1 cellular context compared by ENCODE assay signal in the genomic region with DNA sequence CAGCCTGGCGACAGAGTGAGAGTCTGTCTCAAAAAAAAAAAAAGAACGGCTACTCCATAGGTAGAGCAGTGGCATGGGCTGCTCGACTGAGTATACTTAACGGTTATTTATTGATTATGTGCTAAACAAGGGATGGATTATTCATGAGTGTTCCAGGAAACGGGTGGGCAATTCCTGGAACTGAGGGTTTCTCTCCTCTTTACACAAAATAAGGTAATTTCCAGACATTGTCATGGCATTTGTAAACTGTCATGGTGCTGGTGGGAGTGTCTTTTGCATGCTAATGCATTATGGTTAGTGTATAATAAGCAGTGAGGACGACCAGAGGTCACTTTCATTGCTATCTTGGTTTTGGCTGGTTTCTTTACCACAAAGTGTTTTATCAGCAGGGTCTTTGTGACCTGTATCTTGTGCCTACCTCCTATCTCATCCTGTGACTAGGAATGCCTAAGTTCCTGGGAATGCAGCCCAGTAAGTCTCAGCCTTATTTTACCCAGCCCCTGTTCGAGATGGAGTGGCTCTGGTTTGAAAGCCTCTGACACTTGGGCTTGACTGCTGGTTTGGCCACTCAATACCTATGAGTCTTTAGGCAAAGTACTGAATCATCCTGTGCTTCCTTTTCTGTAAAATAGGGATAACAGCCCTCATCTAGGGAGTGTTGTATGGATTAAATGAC.
TF ChIP-seq lines count a peak whose summit lies in the region.

No MANE protein-coding gene starts in this region.

TF ChIP-seq in WTC11, 78 proteins besides CTCF, POLR2A, EP300 and RAD21 (continued from another document):
- TF ChIP-seq, protein P1, sequence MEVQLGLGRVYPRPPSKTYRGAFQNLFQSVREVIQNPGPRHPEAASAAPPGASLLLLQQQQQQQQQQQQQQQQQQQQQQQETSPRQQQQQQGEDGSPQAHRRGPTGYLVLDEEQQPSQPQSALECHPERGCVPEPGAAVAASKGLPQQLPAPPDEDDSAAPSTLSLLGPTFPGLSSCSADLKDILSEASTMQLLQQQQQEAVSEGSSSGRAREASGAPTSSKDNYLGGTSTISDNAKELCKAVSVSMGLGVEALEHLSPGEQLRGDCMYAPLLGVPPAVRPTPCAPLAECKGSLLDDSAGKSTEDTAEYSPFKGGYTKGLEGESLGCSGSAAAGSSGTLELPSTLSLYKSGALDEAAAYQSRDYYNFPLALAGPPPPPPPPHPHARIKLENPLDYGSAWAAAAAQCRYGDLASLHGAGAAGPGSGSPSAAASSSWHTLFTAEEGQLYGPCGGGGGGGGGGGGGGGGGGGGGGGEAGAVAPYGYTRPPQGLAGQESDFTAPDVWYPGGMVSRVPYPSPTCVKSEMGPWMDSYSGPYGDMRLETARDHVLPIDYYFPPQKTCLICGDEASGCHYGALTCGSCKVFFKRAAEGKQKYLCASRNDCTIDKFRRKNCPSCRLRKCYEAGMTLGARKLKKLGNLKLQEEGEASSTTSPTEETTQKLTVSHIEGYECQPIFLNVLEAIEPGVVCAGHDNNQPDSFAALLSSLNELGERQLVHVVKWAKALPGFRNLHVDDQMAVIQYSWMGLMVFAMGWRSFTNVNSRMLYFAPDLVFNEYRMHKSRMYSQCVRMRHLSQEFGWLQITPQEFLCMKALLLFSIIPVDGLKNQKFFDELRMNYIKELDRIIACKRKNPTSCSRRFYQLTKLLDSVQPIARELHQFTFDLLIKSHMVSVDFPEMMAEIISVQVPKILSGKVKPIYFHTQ (CRISPR knock-in tag; IDR thresholded peaks at IDR 0.05) = no peak
- TF ChIP-seq, protein P2, sequence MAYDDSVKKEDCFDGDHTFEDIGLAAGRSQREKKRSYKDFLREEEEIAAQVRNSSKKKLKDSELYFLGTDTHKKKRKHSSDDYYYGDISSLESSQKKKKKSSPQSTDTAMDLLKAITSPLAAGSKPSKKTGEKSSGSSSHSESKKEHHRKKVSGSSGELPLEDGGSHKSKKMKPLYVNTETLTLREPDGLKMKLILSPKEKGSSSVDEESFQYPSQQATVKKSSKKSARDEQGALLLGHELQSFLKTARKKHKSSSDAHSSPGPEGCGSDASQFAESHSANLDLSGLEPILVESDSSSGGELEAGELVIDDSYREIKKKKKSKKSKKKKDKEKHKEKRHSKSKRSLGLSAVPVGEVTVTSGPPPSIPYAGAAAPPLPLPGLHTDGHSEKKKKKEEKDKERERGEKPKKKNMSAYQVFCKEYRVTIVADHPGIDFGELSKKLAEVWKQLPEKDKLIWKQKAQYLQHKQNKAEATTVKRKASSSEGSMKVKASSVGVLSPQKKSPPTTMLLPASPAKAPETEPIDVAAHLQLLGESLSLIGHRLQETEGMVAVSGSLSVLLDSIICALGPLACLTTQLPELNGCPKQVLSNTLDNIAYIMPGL (CRISPR knock-in tag; IDR thresholded peaks at IDR 0.05) = no peak
- TF ChIP-seq PRRX2 (CRISPR knock-in tag; IDR thresholded peaks at IDR 0.05) (no peak), FOXJ3 (CRISPR knock-in tag; IDR thresholded peaks at IDR 0.05; ENCODE audit: borderline replicate concordance) (no peak), CBFB (CRISPR knock-in tag; IDR thresholded peaks at IDR 0.05; ENCODE audit: low read depth) (no peak), HMGA2 (CRISPR knock-in tag; IDR thresholded peaks at IDR 0.05) (no peak), GRHL2 (CRISPR knock-in tag; IDR thresholded peaks at IDR 0.05; ENCODE audit: insufficient replicate concordance, severe bottlenecking) (no peak), TEAD4 (CRISPR knock-in tag; IDR thresholded peaks at IDR 0.05) (no peak), ZNF138 (CRISPR knock-in tag; conservative IDR thresholded peaks at IDR 0.05) (no peak), RELA (CRISPR knock-in tag; IDR thresholded peaks at IDR 0.05; ENCODE audit: borderline replicate concordance) (no peak), NR3C1 (CRISPR knock-in tag; conservative IDR thresholded peaks at IDR 0.05; ENCODE audit: low read depth) (no peak), CREB1 (CRISPR knock-in tag; IDR thresholded peaks at IDR 0.05) (no peak), GTF2I (CRISPR knock-in tag; conservative IDR thresholded peaks at IDR 0.05) (no peak), ZNF219 (CRISPR knock-in tag; IDR thresholded peaks at IDR 0.05; ENCODE audit: borderline replicate concordance) (no peak), NFATC4 (CRISPR knock-in tag; IDR thresholded peaks at IDR 0.05) (no peak), FOXK1 (CRISPR knock-in tag; IDR thresholded peaks at IDR 0.05) (no peak)
- TF ChIP-seq, protein P3, sequence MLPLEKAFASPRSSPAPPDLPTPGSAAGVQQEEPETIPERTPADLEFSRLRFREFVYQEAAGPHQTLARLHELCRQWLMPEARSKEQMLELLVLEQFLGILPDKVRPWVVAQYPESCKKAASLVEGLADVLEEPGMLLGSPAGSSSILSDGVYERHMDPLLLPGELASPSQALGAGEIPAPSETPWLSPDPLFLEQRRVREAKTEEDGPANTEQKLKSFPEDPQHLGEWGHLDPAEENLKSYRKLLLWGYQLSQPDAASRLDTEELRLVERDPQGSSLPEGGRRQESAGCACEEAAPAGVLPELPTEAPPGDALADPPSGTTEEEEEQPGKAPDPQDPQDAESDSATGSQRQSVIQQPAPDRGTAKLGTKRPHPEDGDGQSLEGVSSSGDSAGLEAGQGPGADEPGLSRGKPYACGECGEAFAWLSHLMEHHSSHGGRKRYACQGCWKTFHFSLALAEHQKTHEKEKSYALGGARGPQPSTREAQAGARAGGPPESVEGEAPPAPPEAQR (CRISPR knock-in tag; IDR thresholded peaks at IDR 0.05) = no peak
- TF ChIP-seq, protein P4, sequence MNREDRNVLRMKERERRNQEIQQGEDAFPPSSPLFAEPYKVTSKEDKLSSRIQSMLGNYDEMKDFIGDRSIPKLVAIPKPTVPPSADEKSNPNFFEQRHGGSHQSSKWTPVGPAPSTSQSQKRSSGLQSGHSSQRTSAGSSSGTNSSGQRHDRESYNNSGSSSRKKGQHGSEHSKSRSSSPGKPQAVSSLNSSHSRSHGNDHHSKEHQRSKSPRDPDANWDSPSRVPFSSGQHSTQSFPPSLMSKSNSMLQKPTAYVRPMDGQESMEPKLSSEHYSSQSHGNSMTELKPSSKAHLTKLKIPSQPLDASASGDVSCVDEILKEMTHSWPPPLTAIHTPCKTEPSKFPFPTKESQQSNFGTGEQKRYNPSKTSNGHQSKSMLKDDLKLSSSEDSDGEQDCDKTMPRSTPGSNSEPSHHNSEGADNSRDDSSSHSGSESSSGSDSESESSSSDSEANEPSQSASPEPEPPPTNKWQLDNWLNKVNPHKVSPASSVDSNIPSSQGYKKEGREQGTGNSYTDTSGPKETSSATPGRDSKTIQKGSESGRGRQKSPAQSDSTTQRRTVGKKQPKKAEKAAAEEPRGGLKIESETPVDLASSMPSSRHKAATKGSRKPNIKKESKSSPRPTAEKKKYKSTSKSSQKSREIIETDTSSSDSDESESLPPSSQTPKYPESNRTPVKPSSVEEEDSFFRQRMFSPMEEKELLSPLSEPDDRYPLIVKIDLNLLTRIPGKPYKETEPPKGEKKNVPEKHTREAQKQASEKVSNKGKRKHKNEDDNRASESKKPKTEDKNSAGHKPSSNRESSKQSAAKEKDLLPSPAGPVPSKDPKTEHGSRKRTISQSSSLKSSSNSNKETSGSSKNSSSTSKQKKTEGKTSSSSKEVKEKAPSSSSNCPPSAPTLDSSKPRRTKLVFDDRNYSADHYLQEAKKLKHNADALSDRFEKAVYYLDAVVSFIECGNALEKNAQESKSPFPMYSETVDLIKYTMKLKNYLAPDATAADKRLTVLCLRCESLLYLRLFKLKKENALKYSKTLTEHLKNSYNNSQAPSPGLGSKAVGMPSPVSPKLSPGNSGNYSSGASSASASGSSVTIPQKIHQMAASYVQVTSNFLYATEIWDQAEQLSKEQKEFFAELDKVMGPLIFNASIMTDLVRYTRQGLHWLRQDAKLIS (CRISPR knock-in tag; IDR thresholded peaks at IDR 0.05; ENCODE audit: borderline replicate concordance) = no peak
TF ChIP-seq in WTC11: peak in this region for 0.
